ENCODE assay signal across 8 cellular contexts in genomic region chr19:1066251-1066747, GRCh38. TPM values are rescaled to one million over a fixed set of nuclear protein-coding genes. Genes with fewer than 3 reads are reported as not detected.
A peak's percentile ranks its signal among the peaks of the same experiment; 100 is the strongest.
DNase-seq lines count a peak whose midpoint lies in the region; TF ChIP-seq lines count a peak whose summit lies in the region.
"Had no signal": no experiment of that assay in that cellular context is flagged by ENCODE, and none has a peak within 500 bp of the region (broad histone marks: within the 10 kb centered on the region; RNA-seq: fewer than 3 reads in every experiment).

No MANE protein-coding gene starts in this region.

- peak; percentile 28 for DNase-seq in GF-D8 (lab: John Stamatoyannopoulos, UW)
- no peak for DNase-seq in Jurkat, Clone E6-1 (ENCODE audit: low read depth, low spot score)
- DNase-seq in colonic mucosa, result peak; percentile 37
- DNase-seq in inferior parietal cortex (ENCODE audit: extremely low spot score), result no peak
- no peak for DNase-seq in NCI-H2081 treated with DMSO at 0.1 percent for 48 hours (lab: John Stamatoyannopoulos, UW)
- no peak for DNase-seq in prostate gland (ENCODE audit: low spot score)

- peak overlapping the region; percentile 53 for H3K4me3 ChIP-seq in Jurkat, Clone E6-1 (ENCODE audit: low read length)
- H3K4me3 ChIP-seq in colonic mucosa, result peak overlapping the region; percentile 35
- H3K4me3 ChIP-seq in parathyroid adenoma (ENCODE audit: low read depth, low read length), result no peak overlapping the region
- no peak overlapping the region for H3K4me3 ChIP-seq in prostate gland

- peak overlapping the region; percentile 74 for H3K27ac ChIP-seq in colonic mucosa
- H3K27ac ChIP-seq in parathyroid adenoma, result no peak overlapping the region
- no peak overlapping the region for H3K27ac ChIP-seq in prostate gland
- H3K27ac ChIP-seq: epithelial cell of prostate had no signal

- H2AFZ ChIP-seq in parathyroid adenoma, result no peak overlapping the region

- 44% methylated on average over 15 of the region's 17 CpGs for WGBS in prostate gland

- H3K27me3 ChIP-seq in colonic mucosa (peaks cover 30% of the 10 kb centered on the region), parathyroid adenoma (ENCODE audit: control insufficient read depth, insufficient read depth, low read length) (peaks cover 7% of the 10 kb centered on the region), prostate gland (replicated peaks; ENCODE audit: insufficient read depth) (peaks cover 16% of the 10 kb centered on the region)

- intact Hi-C loops in colonic mucosa (cut with DNase I), result no loop called here
- intact Hi-C loops in prostate gland (cut with DNase I), result no loop called here

- no peaks in the 10 kb centered on the region for H3K79me2 ChIP-seq in parathyroid adenoma

- peak overlapping the region; percentile 54 to 63 for H3K9ac ChIP-seq in colonic mucosa (ENCODE audit: low read depth in 2 of 2, low read length in 2 of 2)
- H3K9ac ChIP-seq in parathyroid adenoma, result no peak overlapping the region

- H3K36me3 ChIP-seq in colonic mucosa (no peaks in the 10 kb centered on the region), parathyroid adenoma (ENCODE audit: control insufficient read depth, insufficient read depth, low read length) (no peaks in the 10 kb centered on the region), prostate gland (no peaks in the 10 kb centered on the region)

- peaks cover 28% of the 10 kb centered on the region for H3K4me1 ChIP-seq in colonic mucosa
- peaks cover 2% of the 10 kb centered on the region for H3K4me1 ChIP-seq in parathyroid adenoma
- H3K4me1 ChIP-seq in prostate gland (replicated peaks), result peaks cover 6% of the 10 kb centered on the region

- no peak for TF ChIP-seq POLR2A in prostate gland (IDR thresholded peaks at IDR 0.05)

- TF ChIP-seq CTCF in colonic mucosa (IDR thresholded peaks at IDR 0.05) (no peak), parathyroid adenoma (IDR thresholded peaks at IDR 0.05) (no peak), prostate gland (IDR thresholded peaks at IDR 0.05) (no peak)

- H3K9me3 ChIP-seq in colonic mucosa (no peaks in the 10 kb centered on the region), parathyroid adenoma (ENCODE audit: control insufficient read depth, low read length) (no peaks in the 10 kb centered on the region), prostate gland (no peaks in the 10 kb centered on the region)

- H3K4me2 ChIP-seq in parathyroid adenoma (ENCODE audit: low read length), result peak overlapping the region; percentile 22

RNA-seq across cellular contexts. Expression of gene ARHGAP45, which starts 0.7 kb away (rescaled TPM):
- 81.3 TPM for polyA plus RNA-seq in Jurkat, Clone E6-1 (2012; ENCODE audit: insufficient read depth, insufficient read length)
- total RNA-seq in colonic mucosa (10 to 100 TPM; 27.4 to 37.9 TPM), prostate gland (10 to 100 TPM in 1 of 2 donors, 1 to 10 TPM in 1; 8.9 to 26.2 TPM)

RNA-seq across cellular contexts. Expression of gene ABCA7, which starts 26.4 kb away (rescaled TPM):
- 34.4 TPM for polyA plus RNA-seq in Jurkat, Clone E6-1 (2012; ENCODE audit: insufficient read depth, insufficient read length)
- 10 to 100 TPM; 23.9 to 31.6 TPM for total RNA-seq in colonic mucosa
- total RNA-seq in prostate gland, result 10 to 100 TPM; 16.2 to 25.1 TPM

RNA-seq across cellular contexts. Expression of gene POLR2E, which starts 28.9 kb away (rescaled TPM):
- 159 TPM for polyA plus RNA-seq in Jurkat, Clone E6-1 (2012; ENCODE audit: insufficient read depth, insufficient read length)
- total RNA-seq in colonic mucosa (100 to 1,000 TPM; 135 to 245 TPM), prostate gland (100 to 1,000 TPM; 152 to 169 TPM)

RNA-seq across cellular contexts. Expression of gene GPX4, which starts 37.5 kb away (rescaled TPM):
- 394 TPM for polyA plus RNA-seq in Jurkat, Clone E6-1 (2012; ENCODE audit: insufficient read depth, insufficient read length)
- total RNA-seq in colonic mucosa, result 100 to 1,000 TPM; 187 to 189 TPM
- total RNA-seq in prostate gland, result 100 to 1,000 TPM; 577 to 627 TPM

RNA-seq across cellular contexts. Expression of gene CNN2, which starts 39.9 kb away (rescaled TPM):
- 130 TPM for polyA plus RNA-seq in Jurkat, Clone E6-1 (2012; ENCODE audit: insufficient read depth, insufficient read length)
- 100 to 1,000 TPM; 108 to 132 TPM for total RNA-seq in colonic mucosa
- total RNA-seq in prostate gland, result 100 to 1,000 TPM in 1 of 2 donors, 10 to 100 TPM in 1; 82.9 to 101 TPM

Comparison
In these comparisons a context has a peak if more than half of its experiments do, and no peak if none do; other contexts are left out.
1. DNase-seq: peak in GF-D8 (single experiment) and colonic mucosa (single experiment); none in Jurkat, Clone E6-1 (single experiment), inferior parietal cortex (single experiment), NCI-H2081 treated with DMSO at 0.1 percent for 48 hours (single experiment) and prostate gland (single experiment).
2. H3K4me3 ChIP-seq: peak in Jurkat, Clone E6-1 (single experiment) and colonic mucosa (single experiment); none in parathyroid adenoma (single experiment) and prostate gland (0 of 2).